Comparison of ENCODE assay signal across 9 cellular contexts in genomic region chr1:23122023-23122738, GRCh38. TPM values are rescaled to one million over a fixed set of nuclear protein-coding genes. Genes with fewer than 3 reads are reported as not detected.
DNase-seq lines count a peak whose midpoint lies in the region; ATAC-seq, FAIRE-seq and TF ChIP-seq lines count a peak whose summit lies in the region.
"Had no signal": no experiment of that assay in that cellular context is flagged by ENCODE, and none has a peak within 500 bp of the region (broad histone marks: within the 10 kb centered on the region; RNA-seq: fewer than 3 reads in every experiment).

No MANE protein-coding gene starts in this region.

- TF ChIP-seq CTCF in GM23338 (conservative IDR thresholded peaks at IDR 0.05; ENCODE audit: low read depth in 2 of 2) (no peak), astrocyte (IDR thresholded peaks at IDR 0.05; ENCODE audit: insufficient read depth, low read depth, low read length) (no peak)

- 3% methylated on average over 4 of the region's 4 CpGs for WGBS in right cardiac atrium

- no peaks in the 10 kb centered on the region for H3K9me3 ChIP-seq in astrocyte (ENCODE audit: insufficient read depth, low read depth, low read length)
- H3K9me3 ChIP-seq in right cardiac atrium (ENCODE audit: control insufficient read depth, low read length): no peaks in the 10 kb centered on the region
- no peaks in the 10 kb centered on the region for H3K9me3 ChIP-seq in skeletal muscle tissue (ENCODE audit: control insufficient read depth in 3 of 3, low read length in 3 of 3)

- H3K4me3 Mint-ChIP-seq in GM23338: no peak overlapping the region
- H3K4me3 Mint-ChIP-seq in astrocyte (ENCODE audit: unreplicated experiment): no peak overlapping the region

- H3K79me2 ChIP-seq in GM23338 (replicated peaks; ENCODE audit: insufficient read depth) (peaks cover 100% of the 10 kb centered on the region), astrocyte (ENCODE audit: insufficient read depth, low read length) (peaks cover 97% of the 10 kb centered on the region)

- H3K27ac Mint-ChIP-seq in GM23338: peak overlapping the region; percentile 0; the same call in 1 of the 2 replicates
- no peak overlapping the region for H3K27ac Mint-ChIP-seq in astrocyte (ENCODE audit: unreplicated experiment)

- H3K4me1 ChIP-seq in GM23338 (ENCODE audit: insufficient read depth) (peaks cover 28% of the 10 kb centered on the region), astrocyte (ENCODE audit: insufficient read depth, low read length) (peaks cover 17% of the 10 kb centered on the region), right cardiac atrium (ENCODE audit: control insufficient read depth, insufficient read depth, low read length) (peaks cover 9% of the 10 kb centered on the region), skeletal muscle tissue (ENCODE audit: control insufficient read depth in 3 of 3, insufficient read depth in 3 of 3, low read length in 3 of 3) (peaks cover 8 to 13% (median 9%) of the 10 kb centered on the region in 3 donors)

- H3K9me3 Mint-ChIP-seq in GM23338: no peaks in the 10 kb centered on the region
- H3K9me3 Mint-ChIP-seq in astrocyte (ENCODE audit: unreplicated experiment): no peaks in the 10 kb centered on the region

- H3K27ac ChIP-seq in GM23338 (ENCODE audit: low read depth): 0 out of 2 replicates have a peak overlapping the region, but pooled peaks have one; percentile 29
- H3K27ac ChIP-seq in astrocyte (ENCODE audit: low read depth, low read length): no peak overlapping the region
- no peak overlapping the region for H3K27ac ChIP-seq in right cardiac atrium (ENCODE audit: low read length)
- H3K27ac ChIP-seq in skeletal muscle tissue (ENCODE audit: low read depth, low read length): peak overlapping the region; percentile 20

- H3K27me3 ChIP-seq in GM23338 (ENCODE audit: insufficient read depth): no peaks in the 10 kb centered on the region
- no peaks in the 10 kb centered on the region for H3K27me3 ChIP-seq in astrocyte (ENCODE audit: insufficient read depth, low read length)
- H3K27me3 ChIP-seq in right cardiac atrium (ENCODE audit: control insufficient read depth, insufficient read depth): no peaks in the 10 kb centered on the region
- H3K27me3 ChIP-seq in skeletal muscle tissue (ENCODE audit: control insufficient read depth in 3 of 3, insufficient read depth in 3 of 3, low read length in 3 of 3): no peaks in the 10 kb centered on the region

- peaks cover 2% of the 10 kb centered on the region for H3K27me3 Mint-ChIP-seq in GM23338 (ENCODE audit: insufficient read depth, low read depth, poor library complexity)
- H3K27me3 Mint-ChIP-seq in astrocyte (ENCODE audit: low read depth, unreplicated experiment): no peaks in the 10 kb centered on the region

- H3K4me1 Mint-ChIP-seq in GM23338 (peaks cover 42% of the 10 kb centered on the region), astrocyte (ENCODE audit: low read depth, unreplicated experiment) (peaks cover 57% of the 10 kb centered on the region)

- H3K36me3 ChIP-seq in GM23338 (ENCODE audit: insufficient read depth) (no peaks in the 10 kb centered on the region), astrocyte (ENCODE audit: insufficient read depth, low read length) (no peaks in the 10 kb centered on the region), skeletal muscle tissue (ENCODE audit: control insufficient read depth in 3 of 3, insufficient read depth in 3 of 3, low read length in 3 of 3) (no peaks in the 10 kb centered on the region)

- H3K36me3 Mint-ChIP-seq in GM23338 (ENCODE audit: low read depth) (no peaks in the 10 kb centered on the region), astrocyte (ENCODE audit: low read depth, unreplicated experiment) (no peaks in the 10 kb centered on the region)

- H3K9me2 ChIP-seq in GM23338 (ENCODE audit: insufficient read depth): no peaks in the 10 kb centered on the region

- peak; percentile 69 for ATAC-seq in GM23338
- ATAC-seq in right cardiac atrium: peak; percentile 44 to 55
- ATAC-seq in activated CD4-positive, CD25-positive, alpha-beta regulatory T cell treated with anti-CD3 and anti-CD28 coated beads, Interleukin-2, amount 50 U/mL, for 24 hours: no peak

- H2AFZ ChIP-seq in GM23338: no peak overlapping the region
- no peak overlapping the region for H2AFZ ChIP-seq in astrocyte (ENCODE audit: low read depth, low read length)

- H3K4me3 ChIP-seq in GM23338: peak overlapping the region; percentile 21; the same call in 1 of the 2 replicates
- H3K4me3 ChIP-seq in astrocyte (ENCODE audit: insufficient read depth, low read depth, low read length): no peak overlapping the region
- H3K4me3 ChIP-seq in right cardiac atrium (ENCODE audit: low read length): no peak overlapping the region
- no peak overlapping the region for H3K4me3 ChIP-seq in skeletal muscle tissue (ENCODE audit: low read length in 3 of 3)

- peak; percentile 29 for DNase-seq in GM23338 (ENCODE audit: low spot score)
- DNase-seq in astrocyte (ENCODE audit: low read depth): peak; percentile 80
- DNase-seq in right cardiac atrium: peak in 1 of 3 donors; percentile 55
- no peak for DNase-seq in NCI-H526 (lab: John Stamatoyannopoulos, UW)
- no peak for DNase-seq in germinal center (ENCODE audit: low spot score)
- DNase-seq in NCI-H2029 treated with DMSO at 0.1 percent for 48 hours (lab: John Stamatoyannopoulos, UW): no peak
- DNase-seq: activated CD8-positive, alpha-beta memory T cell treated with anti-CD3 and anti-CD28 coated beads, Interleukin-2, amount 50 U/mL, for 48 hours had no signal

- no peaks in the 10 kb centered on the region for H3F3A ChIP-seq in GM23338 (replicated peaks; ENCODE audit: low read depth)

- no peak for FAIRE-seq in astrocyte (lab: Jason Lieb, UNC)

- H4K20me1 ChIP-seq in GM23338 (replicated peaks; ENCODE audit: insufficient read depth) (peaks cover 41% of the 10 kb centered on the region), astrocyte (ENCODE audit: insufficient read depth, low read length) (peaks cover 90% of the 10 kb centered on the region)

- H3K9ac ChIP-seq in astrocyte (ENCODE audit: low read length) (no peak overlapping the region), skeletal muscle tissue (ENCODE audit: low read depth in 1 of 3, low read length in 3 of 3) (no peak overlapping the region)

- H3K4me2 ChIP-seq in GM23338: peak overlapping the region; percentile 53
- H3K4me2 ChIP-seq in astrocyte (ENCODE audit: low read length): peak overlapping the region; percentile 49

- intact Hi-C loops in right cardiac atrium (cut with DNase I): no loop called here

TF ChIP-seq in GM23338, 12 proteins besides CTCF, POLR2A, EP300 and RAD21 (continues in another document):
- TF ChIP-seq EZH2 (IDR thresholded peaks at IDR 0.05; ENCODE audit: low read depth, unreplicated experiment): no peak
- TF ChIP-seq EZH2phosphoT487 (IDR thresholded peaks at IDR 0.05; ENCODE audit: unreplicated experiment): no peak

RNA-seq across cellular contexts. Expression of gene LUZP1, which starts 46.5 kb away (rescaled TPM):
- 44.1 and 45.7 TPM in 2 replicates for total RNA-seq in GM23338 (2014; rRNA removed; shearing (Covaris generic))
- polyA plus RNA-seq in GM23338 (2016; fragmentation: Nextera tagmentation; extraction: Ambion mirVana) (125 and 152 TPM in 2 replicates), right cardiac atrium (9.5 TPM)
- total RNA-seq in astrocyte (77.1 and 82.2 TPM in 2 replicates), right cardiac atrium (10 to 100 TPM; 33.2 to 61.9 (median 42.4) TPM), skeletal muscle tissue (9.9 TPM)

Comparison
In these comparisons a context has a peak if more than half of its experiments do, and no peak if none do; other contexts are left out.
1. ATAC-seq: peak in GM23338 (single experiment) and right cardiac atrium (2 of 2); none in activated CD4-positive, CD25-positive, alpha-beta regulatory T cell treated with anti-CD3 and anti-CD28 coated beads, Interleukin-2, amount 50 U/mL, for 24 hours (0 of 2).
2. DNase-seq: peak in GM23338 (single experiment) and astrocyte (single experiment); none in NCI-H526 (0 of 2), germinal center (single experiment) and NCI-H2029 treated with DMSO at 0.1 percent for 48 hours (single experiment).
3. H3K27ac ChIP-seq: peak in GM23338 (single experiment) and skeletal muscle tissue (single experiment); none in astrocyte (single experiment) and right cardiac atrium (single experiment).